In the genomic region with DNA sequence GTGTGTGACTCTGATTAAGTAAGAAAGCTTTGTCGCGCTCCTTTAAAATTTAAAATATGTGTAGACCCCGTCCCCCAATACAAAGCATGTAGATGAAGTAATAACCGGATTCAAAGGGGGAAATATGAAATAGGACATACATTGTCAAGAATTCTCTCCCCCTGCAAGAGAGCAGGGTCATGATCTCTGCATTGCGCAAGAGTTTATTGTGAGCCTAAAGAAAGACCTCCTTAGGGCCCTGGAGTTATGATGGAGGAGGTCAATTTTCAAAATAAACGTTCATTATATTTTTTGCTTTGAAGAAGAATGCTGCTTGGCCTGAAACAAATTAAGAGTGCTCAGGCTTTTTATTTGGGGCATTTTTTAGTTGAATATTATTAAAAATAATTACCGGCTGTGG, we compare ENCODE assay signal across 19 cellular contexts.
"Had no signal": no experiment of that assay in that cellular context is flagged by ENCODE, and none has a peak within 500 bp of the region (broad histone marks: within the 10 kb centered on the region; RNA-seq: fewer than 3 reads in every experiment).

No MANE protein-coding gene starts in this region.

- H3K4me1 ChIP-seq: left ventricle myocardium inferior, spleen, uterus had no signal

- H3K79me2 ChIP-seq: hepatocyte had no signal

- H3K4me2 ChIP-seq: hepatocyte had no signal

- H3K4me3 ChIP-seq: hepatocyte, left ventricle myocardium inferior, lung, ovary, right atrium auricular region, spleen, suprapubic skin, thoracic aorta, tibial artery, uterus had no signal

- H2AFZ ChIP-seq: hepatocyte had no signal

- H3K9me3 ChIP-seq: left ventricle myocardium inferior, ovary, right atrium auricular region, spleen, suprapubic skin, thoracic aorta, tibial artery, uterus had no signal

- FAIRE-seq: small intestine had no signal

- H3K36me3 ChIP-seq: left ventricle myocardium inferior, ovary, right atrium auricular region, spleen, suprapubic skin, thoracic aorta, tibial artery, uterus had no signal

- ATAC-seq: natural killer cell; sciatic nerve; stimulated activated effector memory CD8-positive, alpha-beta T cell treated with anti-CD3 and anti-CD28 coated beads, Interleukin-12 subunit alpha, Interleukin-12 subunit beta, amount 100 ng/mL, for 72 hours had no signal

- DNase-seq: islet precursor cell; left ventricle myocardium inferior; mesendoderm; naive B cell; natural killer cell; ovary; small intestine; spleen; stimulated activated CD4-positive, alpha-beta T cell treated with anti-CD3 and anti-CD28 coated beads, Interleukin-4, amount 100 ng/mL, for 24 hours; stimulated activated naive CD4-positive, alpha-beta T cell; tibial artery; uterus had no signal

- H3K27me3 ChIP-seq: hepatocyte, ovary, right atrium auricular region, spleen, suprapubic skin, tibial artery, uterus had no signal

- H3K27ac ChIP-seq: hepatocyte, left ventricle myocardium inferior, ovary, right atrium auricular region, spleen, suprapubic skin, thoracic aorta, tibial artery, uterus had no signal
